ENCODE assay signal across 8 cellular contexts in genomic region chr21:30243691-30244090, GRCh38. TPM values are rescaled to one million over a fixed set of nuclear protein-coding genes. Genes with fewer than 3 reads are reported as not detected.
"Had no signal": no experiment of that assay in that cellular context is flagged by ENCODE, and none has a peak within 500 bp of the region (broad histone marks: within the 10 kb centered on the region; RNA-seq: fewer than 3 reads in every experiment).

No MANE protein-coding gene starts in this region.

- H3K27ac ChIP-seq: GM23248, HL-60 had no signal

- ATAC-seq: HepG2 had no signal

- H3K4me3 ChIP-seq: GM23248 had no signal

- H3K27me3 Mint-ChIP-seq: IgD-negative memory B cell had no signal

- H3K9me3 Mint-ChIP-seq: H9, IgD-negative memory B cell had no signal

- DNase-seq: GM23248, H9, HCEC 1CT had no signal

- H3K9ac ChIP-seq: GM23248 had no signal

- H3K27ac Mint-ChIP-seq: H9, IgD-negative memory B cell had no signal

- H3K4me1 Mint-ChIP-seq: H9, IgD-negative memory B cell had no signal

- H3K36me3 Mint-ChIP-seq: IgD-negative memory B cell had no signal

- H3K4me3 Mint-ChIP-seq: H9, IgD-negative memory B cell had no signal

RNA-seq across cellular contexts. Expression of gene CLDN8, which starts 27.8 kb away (rescaled TPM):
- total RNA-seq: GM23248, H1, H9, HepG2, HT1080 had no signal
- polyA plus RNA-seq: GM23248, H1, HepG2, IgD-negative memory B cell had no signal

RNA-seq across cellular contexts. Expression of gene KRTAP24-1, which starts 39.1 kb away (rescaled TPM):
- total RNA-seq: GM23248, H1, H9, HepG2, HT1080 had no signal
- polyA plus RNA-seq: GM23248, H1, HepG2, IgD-negative memory B cell had no signal

RNA-seq across cellular contexts. Expression of gene KRTAP25-1, which starts 45.6 kb away (rescaled TPM):
- total RNA-seq: GM23248, H1, H9, HepG2, HT1080 had no signal
- polyA plus RNA-seq: GM23248, H1, HepG2, IgD-negative memory B cell had no signal
